17 cellular contexts compared by ENCODE assay signal in the genomic region with DNA sequence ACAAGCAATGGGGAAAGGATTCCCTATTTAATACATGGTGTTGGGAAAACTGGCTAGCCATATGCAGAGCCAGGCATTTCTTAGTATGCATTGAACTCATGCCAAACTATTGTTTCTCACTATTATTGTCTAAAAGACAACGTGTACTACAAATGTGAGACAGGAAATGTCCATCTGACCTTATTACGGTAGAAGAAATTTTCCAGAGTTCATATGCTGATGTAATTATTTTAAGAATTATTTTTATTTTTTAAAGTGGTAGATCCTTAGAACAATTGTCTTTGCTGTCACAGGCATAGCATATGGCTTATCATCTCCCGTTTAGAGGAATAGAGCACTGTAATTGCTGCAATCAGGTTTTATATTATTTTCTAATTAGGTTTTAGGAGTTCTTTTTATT.
"Had no signal": no experiment of that assay in that cellular context is flagged by ENCODE, and none has a peak within 500 bp of the region (broad histone marks: within the 10 kb centered on the region; RNA-seq: fewer than 3 reads in every experiment).

No MANE protein-coding gene starts in this region.

- H2AFZ ChIP-seq: hepatocyte had no signal

- H3K36me3 ChIP-seq: ovary, tibial artery, uterus had no signal

- H3K4me2 ChIP-seq: hepatocyte had no signal

- H3K27me3 ChIP-seq: hepatocyte, ovary, tibial artery, uterus had no signal

- H3K4me3 ChIP-seq: hepatocyte, ovary, tibial artery, uterus had no signal

- DNase-seq: activated CD4-positive, alpha-beta memory T cell treated with anti-CD3 and anti-CD28 coated beads for 36 hours; activated CD4-positive, alpha-beta T cell treated with anti-CD3 and anti-CD28 coated beads for 4 hours; caudate nucleus; mesendoderm; naive thymus-derived CD8-positive, alpha-beta T cell; ovary; stimulated activated CD4-positive, alpha-beta T cell treated with anti-CD3 and anti-CD28 coated beads, Interleukin-12 subunit alpha, Interleukin-12 subunit beta, amount 100 ng/mL, for 4 hours; stimulated activated CD4-positive, alpha-beta T cell treated with anti-CD3 and anti-CD28 coated beads, Interleukin-1b, Interleukin-23, amount 100 ng/mL, for 48 hours; stimulated activated CD8-positive, alpha-beta memory T cell treated with anti-CD3 and anti-CD28 coated beads, Interleukin-4, amount 100 ng/mL, for 48 hours; stimulated activated naive CD4-positive, alpha-beta T cell; SW 1271; T-helper 2 cell; tibial artery; uterus had no signal

- ATAC-seq: naive thymus-derived CD8-positive, alpha-beta T cell had no signal

- H3K79me2 ChIP-seq: hepatocyte had no signal

- H3K4me1 ChIP-seq: tibial artery, uterus had no signal

- H3K27ac ChIP-seq: hepatocyte, ovary, tibial artery had no signal

- FAIRE-seq: colon, endometrium had no signal

- H3K9me3 ChIP-seq: ovary, tibial artery, uterus had no signal
